ENCODE assay signal across 8 cellular contexts in the genomic region with DNA sequence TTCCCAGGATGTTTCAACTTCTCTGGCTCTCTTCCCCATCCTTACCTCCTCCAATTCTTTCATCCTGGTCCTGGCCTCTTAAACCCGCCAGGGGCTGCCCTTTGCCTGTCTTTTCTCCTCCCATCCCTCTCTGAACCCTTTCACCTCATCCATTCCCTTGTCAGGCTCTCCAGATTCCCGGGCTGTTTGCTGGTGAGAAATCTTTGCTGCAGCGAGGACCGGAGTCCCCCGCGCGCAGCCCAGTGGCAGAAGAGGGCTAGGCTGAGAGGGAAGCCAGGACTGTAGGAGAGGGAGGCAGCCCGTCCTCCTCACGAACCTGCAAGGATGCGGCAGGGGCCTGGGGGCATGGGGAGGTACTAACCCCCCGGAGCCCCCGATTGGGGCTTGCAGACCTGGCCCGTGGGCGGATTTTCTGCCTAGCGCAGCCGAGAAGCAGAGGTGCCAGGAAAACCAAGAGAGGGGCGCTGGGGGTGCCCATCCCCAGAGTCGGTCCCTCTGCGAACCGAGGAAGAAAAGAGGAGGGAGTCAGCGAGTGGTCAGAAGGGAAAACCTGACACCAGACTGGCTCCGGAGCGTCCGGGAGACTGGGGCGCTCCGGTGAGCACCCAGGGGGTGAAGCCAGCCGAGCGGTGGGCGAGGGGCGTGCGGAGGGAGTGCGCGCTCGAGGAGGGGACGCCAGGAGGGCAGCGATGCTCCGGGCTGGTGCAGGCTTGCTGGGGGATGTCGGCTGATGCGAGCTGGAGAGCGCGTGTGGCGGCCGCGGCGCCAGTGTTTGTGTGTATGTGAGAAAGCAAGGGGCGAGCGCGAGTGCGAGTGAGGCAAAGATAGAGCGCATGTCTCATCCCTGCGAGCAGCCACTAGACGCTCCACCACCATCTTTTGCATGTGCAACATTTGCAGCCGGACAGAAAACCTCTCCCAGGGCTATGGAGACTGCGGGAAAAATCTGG. TPM values are rescaled to one million over a fixed set of nuclear protein-coding genes. Genes with fewer than 3 reads are reported as not detected.
DNase-seq lines count a peak whose midpoint lies in the region; ATAC-seq and TF ChIP-seq lines count a peak whose summit lies in the region.

A gene (plus strand): TSS at position 242 of the 950 bp plus-strand sequence. CDS start 925 bp downstream, outside the sequence.

- H3K27ac Mint-ChIP-seq in activated naive CD4-positive, alpha-beta T cell treated with anti-CD3 and anti-CD28 coated beads for 36 hours = no peak within 1 kb of the TSS
- peak within 1 kb of the TSS; percentile 65 for H3K27ac Mint-ChIP-seq in type B pancreatic cell

- no peaks in the 10 kb centered on the region for H3K9me3 Mint-ChIP-seq in activated naive CD4-positive, alpha-beta T cell treated with anti-CD3 and anti-CD28 coated beads for 36 hours
- H3K9me3 Mint-ChIP-seq in type B pancreatic cell = no peaks in the 10 kb centered on the region

- H3K4me3 ChIP-seq in Panc1 (ENCODE audit: low read depth in 2 of 2, low read length in 2 of 2) (peak within 1 kb of the TSS; percentile 32 to 53), endocrine pancreas (ENCODE audit: control insufficient read depth, insufficient read depth, low read length) (peak within 1 kb of the TSS; percentile 81)

- CTCF ChIA-PET in activated naive CD4-positive, alpha-beta T cell treated with anti-CD3 and anti-CD28 coated beads for 36 hours (lab: Charles Lee) = no interaction called here
- CTCF ChIA-PET in Panc1 (lab: Charles Lee) = interaction anchor here (0.7 kb wide), 1 partner anchor 961 kb away, joined by 3 read pairs; no protein-coding TSS in a partner anchor

- H3K36me3 ChIP-seq in Panc1 (ENCODE audit: control insufficient read depth, insufficient read depth, low read length) (no peaks in the 10 kb centered on the region), endocrine pancreas (ENCODE audit: control insufficient read depth, insufficient read depth, low read length) (no peaks in the 10 kb centered on the region)

- DNase-seq in activated naive CD4-positive, alpha-beta T cell treated with anti-CD3 and anti-CD28 coated beads for 36 hours = peak; percentile 13
- DNase-seq in activated naive CD4-positive, alpha-beta T cell treated with Interleukin-2 at 50 U/mL for 16 hours = no peak
- DNase-seq in Panc1 (ENCODE audit: low read depth, low spot score) = no peak
- DNase-seq in mesenteric fat pad (ENCODE audit: low spot score) = peak; percentile 85
- DNase-seq in type B pancreatic cell (ENCODE audit: extremely low spot score, unreplicated experiment) = peak; percentile 72
- DNase-seq in activated effector memory CD4-positive, alpha-beta T cell treated with Interleukin-2 at 50 U/mL for 16 hours = no peak

- H3K27me3 ChIP-seq in Panc1 (ENCODE audit: control insufficient read depth, insufficient read depth, low read length) (peaks cover 7% of the 10 kb centered on the region; the same call in 1 of the 2 replicates), endocrine pancreas (ENCODE audit: control insufficient read depth, insufficient read depth, low read length) (peaks cover 7% of the 10 kb centered on the region)

- POLR2A ChIA-PET in Panc1 (lab: Charles Lee) = no interaction called here

- H3K4me1 Mint-ChIP-seq in activated naive CD4-positive, alpha-beta T cell treated with anti-CD3 and anti-CD28 coated beads for 36 hours (ENCODE audit: low read depth) = peaks cover 20% of the 10 kb centered on the region
- peaks cover 14% of the 10 kb centered on the region for H3K4me1 Mint-ChIP-seq in type B pancreatic cell (ENCODE audit: unreplicated experiment)

- in situ Hi-C loops in Panc1 (cut with HindIII; ENCODE audit: low pct_unique_long_range_greater_than_20kb, low sequenced_read_pairs) = no loop called here

- no peak within 1 kb of the TSS for H3K27ac ChIP-seq in Panc1 (ENCODE audit: low read length)

- H3K9me3 ChIP-seq in Panc1 (ENCODE audit: control insufficient read depth, insufficient read depth, low read depth, low read length) (no peaks in the 10 kb centered on the region), endocrine pancreas (ENCODE audit: control insufficient read depth, low read length) (no peaks in the 10 kb centered on the region)

- peak within 1 kb of the TSS; percentile 56 for H3K9ac ChIP-seq in endocrine pancreas (ENCODE audit: control insufficient read depth, insufficient read depth, low read length)

- peak within 1 kb of the TSS; percentile 15 for H3K4me3 Mint-ChIP-seq in activated naive CD4-positive, alpha-beta T cell treated with anti-CD3 and anti-CD28 coated beads for 36 hours
- H3K4me3 Mint-ChIP-seq in type B pancreatic cell = peak within 1 kb of the TSS; percentile 89

- intact Hi-C loops in activated naive CD4-positive, alpha-beta T cell treated with anti-CD3 and anti-CD28 coated beads for 36 hours (cut with micrococcal nuclease) = no loop called here
- intact Hi-C loops in Panc1 (cut with micrococcal nuclease; ENCODE audit: unreplicated experiment) = loop anchor here (2.0 kb wide), 1 partner anchor 251 kb away; no protein-coding TSS in a partner anchor

- peaks cover 50% of the 10 kb centered on the region for H3K27me3 Mint-ChIP-seq in activated naive CD4-positive, alpha-beta T cell treated with anti-CD3 and anti-CD28 coated beads for 36 hours (ENCODE audit: low read depth)
- H3K27me3 Mint-ChIP-seq in type B pancreatic cell = peaks cover 56% of the 10 kb centered on the region

- ATAC-seq in Panc1 = peak; percentile 85
- ATAC-seq in HG03439 (IDR thresholded peaks at IDR 0.05; ENCODE audit: unreplicated experiment) = no peak

- TF ChIP-seq CTCF in Panc1 (IDR thresholded peaks at IDR 0.05) = no peak
- TF ChIP-seq CTCF in type B pancreatic cell (conservative IDR thresholded peaks at IDR 0.05) = no peak

- BruUV-seq in Panc1 (replicated peaks; lab: Mats Ljungman, UMichigan) = no TSS peak

- H3K4me1 ChIP-seq in Panc1 (ENCODE audit: control insufficient read depth, insufficient read depth, low read length) (peaks cover 8% of the 10 kb centered on the region; the same call in 1 of the 2 replicates), endocrine pancreas (ENCODE audit: control insufficient read depth, insufficient read depth, low read length) (no peaks in the 10 kb centered on the region)

- H3K36me3 Mint-ChIP-seq in activated naive CD4-positive, alpha-beta T cell treated with anti-CD3 and anti-CD28 coated beads for 36 hours (ENCODE audit: low read depth) = no peaks in the 10 kb centered on the region
- peaks cover 6% of the 10 kb centered on the region for H3K36me3 Mint-ChIP-seq in type B pancreatic cell

RNA-seq across cellular contexts. Expression of the gene that starts here (rescaled TPM):
- not detected for total RNA-seq in activated naive CD4-positive, alpha-beta T cell treated with anti-CD3 and anti-CD28 coated beads for 36 hours
- total RNA-seq in Panc1 (2021; ENCODE audit: unreplicated experiment) (not detected), mesenteric fat pad (not detected), type B pancreatic cell (ENCODE audit: low replicate concordance) (26.7 and 58.5 TPM in 2 replicates)
- polyA plus RNA-seq in Panc1 (2012; ENCODE audit: insufficient read length) = 0.35 TPM

Comparison
In these comparisons a context has a peak if more than half of its experiments do, and no peak if none do; other contexts are left out.
1. RNA of the gene that starts here (total RNA-seq): 26.7 to 58.5 TPM in type B pancreatic cell; not detected in mesenteric fat pad (single experiment), not detected in Panc1 (single experiment) and not detected in activated naive CD4-positive, alpha-beta T cell treated with anti-CD3 and anti-CD28 coated beads for 36 hours; every median in the first group is over 10 times any median in the second.
2. Peak in DNase-seq in activated naive CD4-positive, alpha-beta T cell treated with anti-CD3 and anti-CD28 coated beads for 36 hours; RNA of the gene not detected or under 1 TPM.
3. Peak in ATAC-seq and H3K4me3 ChIP-seq in Panc1; RNA of the gene not detected or under 1 TPM.
4. Peak in DNase-seq in mesenteric fat pad; RNA of the gene not detected or under 1 TPM.